Comparison of ENCODE assay signal across 8 cellular contexts in genomic region chr17:41835214-41835799, GRCh38. TPM values are rescaled to one million over a fixed set of nuclear protein-coding genes. Genes with fewer than 3 reads are reported as not detected.
DNase-seq lines count a peak whose midpoint lies in the region; ATAC-seq and TF ChIP-seq lines count a peak whose summit lies in the region.

No MANE protein-coding gene starts in this region.

- no peaks in the 10 kb centered on the region for H3K9me2 ChIP-seq in Karpas-422 (replicated peaks; ENCODE audit: insufficient read depth, low read length)

- H3K9ac ChIP-seq in Karpas-422 (ENCODE audit: low read length), result peak overlapping the region; percentile 81

- H2AFZ ChIP-seq in Karpas-422 (ENCODE audit: low read length), result peak overlapping the region; percentile 98

- peak overlapping the region; percentile 66 for H3K4me2 ChIP-seq in Karpas-422 (ENCODE audit: low read depth, low read length, poor library complexity, severe bottlenecking)

- peaks cover 11% of the 10 kb centered on the region for H3K4me1 Mint-ChIP-seq in T-helper 1 cell treated with Interleukin-12 subunit alpha and Interleukin-12 subunit beta and Interleukin-4 antibody, amounts not matched to agents 30 μg/mL and 1 μg/mL, for 36 hours (ENCODE audit: low read depth)

- H3K79me2 ChIP-seq in Karpas-422 (ENCODE audit: low read length), result no peaks in the 10 kb centered on the region

- no peaks in the 10 kb centered on the region for H4K20me1 ChIP-seq in Karpas-422 (ENCODE audit: insufficient read depth, low read depth, low read length)

- H3K9me3 Mint-ChIP-seq in T-helper 1 cell treated with Interleukin-12 subunit alpha and Interleukin-12 subunit beta and Interleukin-4 antibody, amounts not matched to agents 30 μg/mL and 1 μg/mL, for 36 hours, result no peaks in the 10 kb centered on the region

- DNase-seq in T-helper 1 cell, result no peak
- DNase-seq in Karpas-422, result peak; percentile 53
- DNase-seq in caudate nucleus (lab: John Stamatoyannopoulos, UW), result peak in 1 of 61 donors; percentile 41
- DNase-seq in lower lobe of right lung, result no peak
- DNase-seq in upper lobe of right lung, result no peak
- no peak for DNase-seq in stimulated activated CD4-positive, alpha-beta T cell treated with anti-CD3 and anti-CD28 coated beads, Interleukin-2, amount 100 ng/mL, for 48 hours

- TF ChIP-seq CTCF in lower lobe of right lung (IDR thresholded peaks at IDR 0.05) (no peak), upper lobe of right lung (IDR thresholded peaks at IDR 0.05) (no peak)

- H3K27me3 Mint-ChIP-seq in T-helper 1 cell treated with Interleukin-12 subunit alpha and Interleukin-12 subunit beta and Interleukin-4 antibody, amounts not matched to agents 30 μg/mL and 1 μg/mL, for 36 hours (ENCODE audit: low read depth), result peaks cover 5% of the 10 kb centered on the region

- H3K27ac Mint-ChIP-seq in T-helper 1 cell treated with Interleukin-12 subunit alpha and Interleukin-12 subunit beta and Interleukin-4 antibody, amounts not matched to agents 30 μg/mL and 1 μg/mL, for 36 hours, result no peak overlapping the region

- intact Hi-C loops in lower lobe of right lung (cut with DNase I) (no loop called here), upper lobe of right lung (cut with DNase I) (no loop called here)

- peak overlapping the region; percentile 81 for H3K4me3 Mint-ChIP-seq in T-helper 1 cell treated with Interleukin-12 subunit alpha and Interleukin-12 subunit beta and Interleukin-4 antibody, amounts not matched to agents 30 μg/mL and 1 μg/mL, for 36 hours

- peaks cover 6% of the 10 kb centered on the region for H3K36me3 Mint-ChIP-seq in T-helper 1 cell treated with Interleukin-12 subunit alpha and Interleukin-12 subunit beta and Interleukin-4 antibody, amounts not matched to agents 30 μg/mL and 1 μg/mL, for 36 hours (ENCODE audit: low read depth)

- H3K4me1 ChIP-seq in Karpas-422 (ENCODE audit: low read length) (peaks cover 18% of the 10 kb centered on the region), lower lobe of right lung (peaks cover 17% of the 10 kb centered on the region), upper lobe of right lung (peaks cover 11% of the 10 kb centered on the region)

- peak overlapping the region; percentile 80 for H3K4me3 ChIP-seq in Karpas-422 (ENCODE audit: low read length)
- H3K4me3 ChIP-seq in lower lobe of right lung, result peak overlapping the region; percentile 97
- peak overlapping the region; percentile 96 for H3K4me3 ChIP-seq in upper lobe of right lung

- H3K9me3 ChIP-seq in Karpas-422 (ENCODE audit: low read length) (no peaks in the 10 kb centered on the region), lower lobe of right lung (no peaks in the 10 kb centered on the region), upper lobe of right lung (no peaks in the 10 kb centered on the region)

- H3K27ac ChIP-seq in Karpas-422 (ENCODE audit: low read length) (no peak overlapping the region), caudate nucleus (ENCODE audit: low read depth, low read length) (peak overlapping the region; percentile 76), lower lobe of right lung (peak overlapping the region; percentile 79), upper lobe of right lung (peak overlapping the region; percentile 80)

- peak; percentile 60 to 72 for ATAC-seq in lower lobe of right lung
- ATAC-seq in upper lobe of right lung, result peak; percentile 72
- no peak for ATAC-seq in GM21786 (IDR thresholded peaks at IDR 0.05; ENCODE audit: unreplicated experiment)

- H3K36me3 ChIP-seq in Karpas-422 (ENCODE audit: insufficient read depth, low read length) (no peaks in the 10 kb centered on the region), lower lobe of right lung (peaks cover 19% of the 10 kb centered on the region), upper lobe of right lung (peaks cover 23% of the 10 kb centered on the region)

- H3K27me3 ChIP-seq in Karpas-422 (ENCODE audit: low read length) (no peaks in the 10 kb centered on the region), lower lobe of right lung (ENCODE audit: low read depth) (no peaks in the 10 kb centered on the region), upper lobe of right lung (no peaks in the 10 kb centered on the region)

RNA-seq across cellular contexts. Expression of gene NT5C3B, which starts 0.7 kb away (rescaled TPM):
- 10.5 and 17.8 TPM in 2 replicates for total RNA-seq in Karpas-422 (2014; rRNA removed; shearing (Covaris generic); ENCODE audit: low replicate concordance)
- total RNA-seq in lower lobe of right lung (32.0 TPM), upper lobe of right lung (36.5 TPM)

RNA-seq across cellular contexts. Expression of gene KLHL10, which starts 2.3 kb away (rescaled TPM):
- 0.29 TPM in 1 of 2 replicates, not detected in the other for total RNA-seq in Karpas-422 (2014; rRNA removed; shearing (Covaris generic); ENCODE audit: low replicate concordance)
- total RNA-seq in lower lobe of right lung (0.50 TPM), upper lobe of right lung (0.29 TPM)

RNA-seq across cellular contexts. Expression of gene FKBP10, which starts 22.5 kb away (rescaled TPM):
- total RNA-seq in Karpas-422 (2014; rRNA removed; shearing (Covaris generic); ENCODE audit: low replicate concordance), result 0.54 and 1.9 TPM in 2 replicates
- total RNA-seq in lower lobe of right lung, result 27.4 TPM
- total RNA-seq in upper lobe of right lung, result 34.5 TPM

RNA-seq across cellular contexts. Expression of gene P3H4, which starts 23.6 kb away (rescaled TPM):
- 0.61 TPM in 1 of 2 replicates, not detected in the other for total RNA-seq in Karpas-422 (2014; rRNA removed; shearing (Covaris generic); ENCODE audit: low replicate concordance)
- 9.2 TPM for total RNA-seq in lower lobe of right lung
- 9.5 TPM for total RNA-seq in upper lobe of right lung

RNA-seq across cellular contexts. Expression of gene KLHL11, which starts 29.9 kb away (rescaled TPM):
- total RNA-seq in Karpas-422 (2014; rRNA removed; shearing (Covaris generic); ENCODE audit: low replicate concordance), result 14.3 and 19.0 TPM in 2 replicates
- total RNA-seq in lower lobe of right lung (12.3 TPM), upper lobe of right lung (12.6 TPM)
